Comparison of ENCODE assay signal across 18 cellular contexts in genomic region chr4:109590841-109591357, GRCh38. TPM values are rescaled to one million over a fixed set of nuclear protein-coding genes. Genes with fewer than 3 reads are reported as not detected.
DNase-seq lines count a peak whose midpoint lies in the region; ATAC-seq, FAIRE-seq and TF ChIP-seq lines count a peak whose summit lies in the region.
"Had no signal": no experiment of that assay in that cellular context is flagged by ENCODE, and none has a peak within 500 bp of the region (broad histone marks: within the 10 kb centered on the region; RNA-seq: fewer than 3 reads in every experiment).

No MANE protein-coding gene starts in this region.

- no peaks in the 10 kb centered on the region for H3K9me2 ChIP-seq in DOHH2 (replicated peaks; ENCODE audit: control insufficient read depth, low read length)
- H3K9me2 ChIP-seq in GM23338 (ENCODE audit: insufficient read depth), result no peaks in the 10 kb centered on the region

- H4K20me1 ChIP-seq in BLaER1 (no peaks in the 10 kb centered on the region), DOHH2 (ENCODE audit: control insufficient read depth, insufficient read depth, low read depth, low read length) (no peaks in the 10 kb centered on the region), keratinocyte (ENCODE audit: control insufficient read depth, extremely low read depth, insufficient read depth, low read length) (no peaks in the 10 kb centered on the region), GM23338 (replicated peaks; ENCODE audit: insufficient read depth) (no peaks in the 10 kb centered on the region; the same call in 1 of the 2 replicates)

- H2AFZ ChIP-seq in keratinocyte (ENCODE audit: control insufficient read depth, low read length) (peak overlapping the region; percentile 6), GM23338 (no peak overlapping the region)
- H2AFZ ChIP-seq: PC-9 had no signal

- peaks cover 13% of the 10 kb centered on the region for H3K9me3 Mint-ChIP-seq in WTC11
- H3K9me3 Mint-ChIP-seq in GM23338, result peaks cover 14% of the 10 kb centered on the region

- H3K27ac Mint-ChIP-seq in WTC11, result peak overlapping the region; percentile 64
- no peak overlapping the region for H3K27ac Mint-ChIP-seq in GM23338

- CTCF ChIA-PET in WTC11 (lab: Charles Lee), result interaction anchor here (1.4 kb wide), 1 partner anchor 158 kb away, joined by 3 read pairs; no protein-coding TSS in a partner anchor

- no peak for DNase-seq in WTC11 (ENCODE audit: low spot score)
- no peak for DNase-seq in keratinocyte (ENCODE audit: low read depth, low spot score)
- DNase-seq in RKO (ENCODE audit: low spot score), result no peak
- DNase-seq in GM23338 (ENCODE audit: low spot score), result no peak
- DNase-seq: activated effector memory CD4-positive, alpha-beta T cell treated with Interleukin-2 at 50 U/mL for 16 hours; anterior cingulate cortex; effector memory CD4-positive, alpha-beta T cell; glutamatergic neuron; H7; NCI-H1417; NCI-H774; PC-9 had no signal

- H3F3A ChIP-seq in DOHH2 (ENCODE audit: control insufficient read depth, insufficient read depth) (peaks cover 14% of the 10 kb centered on the region), GM23338 (replicated peaks; ENCODE audit: low read depth) (no peaks in the 10 kb centered on the region)

- H3K4me3 Mint-ChIP-seq in WTC11 (no peak overlapping the region), GM23338 (no peak overlapping the region)

- H3K9me3 ChIP-seq in BLaER1, result 0 out of 2 replicates have a peak, but pooled peaks cover 7% of the 10 kb centered on the region
- no peaks in the 10 kb centered on the region for H3K9me3 ChIP-seq in DOHH2 (ENCODE audit: control insufficient read depth, insufficient read depth, low read length)
- no peaks in the 10 kb centered on the region for H3K9me3 ChIP-seq in keratinocyte (ENCODE audit: control insufficient read depth, low read depth, low read length)
- H3K9me3 ChIP-seq: SJSA1 had no signal

- no peaks in the 10 kb centered on the region for H3K36me3 ChIP-seq in BLaER1
- H3K36me3 ChIP-seq in DOHH2 (ENCODE audit: control insufficient read depth, low read length), result peaks cover 11% of the 10 kb centered on the region
- H3K36me3 ChIP-seq in keratinocyte (ENCODE audit: control insufficient read depth in 2 of 2, extremely low read depth in 1 of 2, insufficient read depth in 2 of 2, low read length in 2 of 2), result no peaks in the 10 kb centered on the region
- no peaks in the 10 kb centered on the region for H3K36me3 ChIP-seq in GM23338 (ENCODE audit: insufficient read depth)
- H3K36me3 ChIP-seq: SJSA1, tibial nerve had no signal

- no peak for FAIRE-seq in keratinocyte (lab: Jason Lieb, UNC)

- H3K27ac ChIP-seq in BLaER1, result no peak overlapping the region
- peak overlapping the region; percentile 78 for H3K27ac ChIP-seq in DOHH2 (ENCODE audit: low read depth, low read length)
- H3K27ac ChIP-seq in keratinocyte (ENCODE audit: control insufficient read depth, insufficient read depth, low read length), result no peak overlapping the region
- H3K27ac ChIP-seq in GM23338 (ENCODE audit: low read depth), result no peak overlapping the region
- H3K27ac ChIP-seq: PC-9, SJSA1, tibial nerve had no signal

- H3K4me1 ChIP-seq in BLaER1 (peaks cover 10% of the 10 kb centered on the region), DOHH2 (ENCODE audit: control insufficient read depth, low read length) (peaks cover 59% of the 10 kb centered on the region), keratinocyte (ENCODE audit: control insufficient read depth, extremely low read depth, insufficient read depth, low read length) (peaks cover 27% of the 10 kb centered on the region), GM23338 (ENCODE audit: insufficient read depth) (peaks cover 10% of the 10 kb centered on the region)
- H3K4me1 ChIP-seq: SJSA1, tibial nerve had no signal

- ATAC-seq in WTC11 (no peak), GM21447 (IDR thresholded peaks at IDR 0.05; ENCODE audit: unreplicated experiment) (no peak), GM23338 (no peak), HG03196 (IDR thresholded peaks at IDR 0.05; ENCODE audit: unreplicated experiment) (no peak)

- H3K36me3 Mint-ChIP-seq in WTC11 (peaks cover 13% of the 10 kb centered on the region), GM23338 (ENCODE audit: low read depth) (peaks cover 10% of the 10 kb centered on the region)

- H3K27me3 Mint-ChIP-seq in WTC11 (ENCODE audit: low read depth), result no peaks in the 10 kb centered on the region
- peaks cover 4% of the 10 kb centered on the region for H3K27me3 Mint-ChIP-seq in GM23338 (ENCODE audit: insufficient read depth, low read depth, poor library complexity)

- dilution Hi-C loops in keratinocyte (cut with MboI; ENCODE audit: extremely low pct_ligation_motif_present, low sequenced_read_pairs), result no loop called here

- H3K9ac ChIP-seq in BLaER1 (no peak overlapping the region), keratinocyte (ENCODE audit: control insufficient read depth, extremely low read depth, insufficient read depth, low read length) (no peak overlapping the region)

- no peak overlapping the region for H3K4me3 ChIP-seq in BLaER1
- peak overlapping the region; percentile 52 for H3K4me3 ChIP-seq in DOHH2 (ENCODE audit: low read length)
- no peak overlapping the region for H3K4me3 ChIP-seq in keratinocyte (ENCODE audit: control insufficient read depth in 2 of 3, extremely low read depth in 1 of 3, insufficient read depth in 2 of 3, low read depth in 1 of 3, low read length in 3 of 3)
- H3K4me3 ChIP-seq in GM23338, result no peak overlapping the region
- H3K4me3 ChIP-seq: PC-9, SJSA1, tibial nerve had no signal

- POLR2A ChIA-PET in WTC11 (lab: Charles Lee), result interaction anchor here (0.5 kb wide), 1 partner anchor 31 kb away, joined by 4 read pairs; the partner anchor contains the start of gene MCUB

- no peaks in the 10 kb centered on the region for H3K9me1 ChIP-seq in keratinocyte (ENCODE audit: control insufficient read depth, extremely low read depth, insufficient read depth, low read length)

- H3K4me2 ChIP-seq in BLaER1 (peak overlapping the region; percentile 4), DOHH2 (ENCODE audit: low read length) (peak overlapping the region; percentile 68), keratinocyte (ENCODE audit: control insufficient read depth, extremely low read depth, insufficient read depth, low read depth, low read length) (peak overlapping the region; percentile 45), GM23338 (no peak overlapping the region)
- H3K4me2 ChIP-seq: PC-9 had no signal

- H3K27me3 ChIP-seq in BLaER1 (no peaks in the 10 kb centered on the region), DOHH2 (ENCODE audit: control insufficient read depth, low read length) (no peaks in the 10 kb centered on the region), keratinocyte (ENCODE audit: control insufficient read depth, extremely low read depth, insufficient read depth, low read length) (no peaks in the 10 kb centered on the region), GM23338 (ENCODE audit: insufficient read depth) (no peaks in the 10 kb centered on the region)
- H3K27me3 ChIP-seq: SJSA1, tibial nerve had no signal

- TF ChIP-seq CTCF in DOHH2 (IDR thresholded peaks at IDR 0.05; ENCODE audit: low read depth, low read length, poor library complexity, severe bottlenecking) (no peak), WTC11 (IDR thresholded peaks at IDR 0.05) (no peak), keratinocyte (optimal IDR thresholded peaks at IDR 0.05 in 1 of 3, IDR thresholded peaks at IDR 0.05 in 1 of 3, conservative IDR thresholded peaks at IDR 0.05 in 1 of 3; ENCODE audit: extremely low read depth in 1 of 3, insufficient read depth in 2 of 3, low read length in 3 of 3) (no peak), GM23338 (conservative IDR thresholded peaks at IDR 0.05; ENCODE audit: low read depth in 2 of 2) (no peak)

- H3K79me2 ChIP-seq in DOHH2 (ENCODE audit: control insufficient read depth, low read length) (peaks cover 86% of the 10 kb centered on the region), keratinocyte (ENCODE audit: control insufficient read depth, insufficient read depth, low read length) (peaks cover 2% of the 10 kb centered on the region), GM23338 (replicated peaks; ENCODE audit: insufficient read depth) (peaks cover 12% of the 10 kb centered on the region; the same call in 1 of the 2 replicates)

- H3K4me1 Mint-ChIP-seq in WTC11 (peaks cover 20% of the 10 kb centered on the region), GM23338 (peaks cover 8% of the 10 kb centered on the region)

TF ChIP-seq in WTC11, 78 proteins besides CTCF, POLR2A, EP300 and RAD21 (continues in another document):
- no peak for TF ChIP-seq ATF1 (CRISPR knock-in tag; IDR thresholded peaks at IDR 0.05)
- TF ChIP-seq E2F5 (CRISPR knock-in tag; IDR thresholded peaks at IDR 0.05), result no peak
- TF ChIP-seq RELA (CRISPR knock-in tag; IDR thresholded peaks at IDR 0.05; ENCODE audit: borderline replicate concordance), result no peak

TF ChIP-seq in GM23338, 12 proteins besides CTCF, POLR2A, EP300 and RAD21 (continues in another document):
- no peak for TF ChIP-seq CREB1 (CRISPR knock-in tag; IDR thresholded peaks at IDR 0.05; ENCODE audit: low read depth)

RNA-seq across cellular contexts. Expression of gene MCUB, which starts 30.9 kb away (rescaled TPM):
- total RNA-seq in WTC11 (2021), result 11.2 to 26.8 TPM (median 13.1 TPM) in 3 replicates
- polyA plus RNA-seq in keratinocyte (13.1 to 20.6 TPM (median 20.3 TPM) in 3 replicates), GM23338 (2016; fragmentation: Nextera tagmentation; extraction: Ambion mirVana) (21.6 and 21.7 TPM in 2 replicates)
- polyA plus RNA-seq in keratinocyte (2011; ENCODE audit: low read depth), result 1.4 TPM
- 11.6 and 13.6 TPM in 2 replicates for polyA plus RNA-seq in keratinocyte (2011; cell fraction: cytosol; rRNA removed)
- 4.7 and 5.7 TPM in 2 replicates for polyA plus RNA-seq in keratinocyte (2011; cell fraction: nucleus; rRNA removed)
- polyA plus RNA-seq in keratinocyte (2012; ENCODE audit: low replicate concordance), result 3.7 and 21.5 TPM in 2 replicates
- 1.3 to 18.9 TPM (median 10.1 TPM) in 3 replicates for polyA minus RNA-seq in keratinocyte
- polyA minus RNA-seq in keratinocyte (2011; cell fraction: cytosol; rRNA and poly(A)+ RNA removed), result 7.5 TPM
- polyA minus RNA-seq in keratinocyte (2011; cell fraction: nucleus; rRNA and poly(A)+ RNA removed), result 3.6 and 4.6 TPM in 2 replicates
- total RNA-seq in GM23338 (2014; rRNA removed; shearing (Covaris generic)), result 56.7 and 97.9 TPM in 2 replicates
